Comparison of ENCODE assay signal across 1 cellular context in the genomic region with DNA sequence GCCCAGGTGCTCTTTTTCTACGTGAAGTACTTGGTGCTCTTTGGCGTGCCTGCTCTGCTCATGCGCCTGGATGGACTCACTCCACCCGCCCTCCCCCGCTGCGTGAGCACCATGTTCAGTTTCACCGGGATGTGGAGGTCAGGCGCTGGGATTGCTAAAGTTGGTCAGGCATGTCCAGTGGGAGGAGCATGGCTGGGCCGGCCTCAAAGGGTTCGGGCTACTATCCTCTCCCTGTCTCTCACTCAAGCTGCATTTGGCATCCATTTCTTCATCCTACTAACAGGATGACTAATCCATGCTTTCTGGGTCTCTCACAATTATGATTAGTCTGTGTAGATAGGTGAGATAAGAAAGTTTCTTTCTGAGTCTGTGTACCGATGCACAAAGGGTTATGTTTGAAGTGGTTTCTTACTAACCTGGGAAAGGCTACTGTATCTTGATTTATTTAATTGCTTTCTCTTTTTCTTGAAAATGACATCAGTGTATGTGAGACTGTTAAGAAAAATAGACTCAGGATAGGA.
TF ChIP-seq lines count a peak whose summit lies in the region.

No MANE protein-coding gene starts in this region.

TF ChIP-seq in IMR-90, 13 proteins besides CTCF, POLR2A, EP300 and RAD21:
- TF ChIP-seq, protein P1, sequence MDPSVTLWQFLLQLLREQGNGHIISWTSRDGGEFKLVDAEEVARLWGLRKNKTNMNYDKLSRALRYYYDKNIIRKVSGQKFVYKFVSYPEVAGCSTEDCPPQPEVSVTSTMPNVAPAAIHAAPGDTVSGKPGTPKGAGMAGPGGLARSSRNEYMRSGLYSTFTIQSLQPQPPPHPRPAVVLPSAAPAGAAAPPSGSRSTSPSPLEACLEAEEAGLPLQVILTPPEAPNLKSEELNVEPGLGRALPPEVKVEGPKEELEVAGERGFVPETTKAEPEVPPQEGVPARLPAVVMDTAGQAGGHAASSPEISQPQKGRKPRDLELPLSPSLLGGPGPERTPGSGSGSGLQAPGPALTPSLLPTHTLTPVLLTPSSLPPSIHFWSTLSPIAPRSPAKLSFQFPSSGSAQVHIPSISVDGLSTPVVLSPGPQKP (IDR thresholded peaks at IDR 0.05; ENCODE audit: borderline replicate concordance, low read depth, low read length) = no peak
- TF ChIP-seq, protein P2, sequence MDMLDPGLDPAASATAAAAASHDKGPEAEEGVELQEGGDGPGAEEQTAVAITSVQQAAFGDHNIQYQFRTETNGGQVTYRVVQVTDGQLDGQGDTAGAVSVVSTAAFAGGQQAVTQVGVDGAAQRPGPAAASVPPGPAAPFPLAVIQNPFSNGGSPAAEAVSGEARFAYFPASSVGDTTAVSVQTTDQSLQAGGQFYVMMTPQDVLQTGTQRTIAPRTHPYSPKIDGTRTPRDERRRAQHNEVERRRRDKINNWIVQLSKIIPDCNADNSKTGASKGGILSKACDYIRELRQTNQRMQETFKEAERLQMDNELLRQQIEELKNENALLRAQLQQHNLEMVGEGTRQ (IDR thresholded peaks at IDR 0.05; ENCODE audit: low read depth, low read length) = no peak
- TF ChIP-seq MAZ (IDR thresholded peaks at IDR 0.05; ENCODE audit: borderline replicate concordance, low read depth, low read length) (no peak), RFX5 (IDR thresholded peaks at IDR 0.05; ENCODE audit: low read depth, low read length) (no peak), RCOR1 (IDR thresholded peaks at IDR 0.05; ENCODE audit: insufficient replicate concordance, low read length) (no peak), CEBPB (IDR thresholded peaks at IDR 0.05; ENCODE audit: low read depth, low read length) (no peak)
